1 cellular context compared by ENCODE assay signal in the genomic region with DNA sequence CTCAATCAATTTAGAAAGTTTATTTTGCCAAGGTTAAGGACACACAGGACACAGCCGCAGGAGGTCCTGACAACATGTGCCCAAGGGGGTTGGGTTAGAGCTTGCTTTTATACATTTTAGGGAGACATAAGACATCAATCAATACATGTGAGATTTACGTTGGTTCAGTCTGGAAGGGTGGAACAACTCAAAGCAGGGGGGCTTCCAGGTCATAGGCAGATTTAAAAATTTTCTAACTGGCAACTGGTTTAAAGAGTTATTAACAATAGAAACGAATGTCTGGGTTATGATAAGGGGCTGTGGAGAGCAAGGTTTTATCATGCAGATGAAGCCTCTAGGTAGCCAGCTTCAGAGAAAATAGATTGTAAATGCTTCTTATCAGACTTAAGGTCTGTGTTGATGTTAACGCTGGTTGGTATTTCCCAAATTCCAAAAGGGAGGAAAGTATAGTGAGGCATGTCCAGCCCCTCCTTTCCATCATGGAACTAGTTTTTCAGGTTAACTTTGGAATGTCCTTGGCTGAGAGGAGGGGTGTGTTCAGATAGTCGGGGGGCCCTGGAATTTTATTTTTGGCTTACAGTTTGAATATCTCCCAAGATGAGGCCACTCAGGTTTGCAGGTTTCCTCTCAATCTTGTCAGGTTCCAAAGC.
TF ChIP-seq lines count a peak whose summit lies in the region.

No MANE protein-coding gene starts in this region.

TF ChIP-seq in GM23338, 12 proteins besides CTCF, POLR2A, EP300 and RAD21:
- TF ChIP-seq POLR2AphosphoS5 (IDR thresholded peaks at IDR 0.05; ENCODE audit: low read depth): no peak
- TF ChIP-seq EZH2 (IDR thresholded peaks at IDR 0.05; ENCODE audit: low read depth, unreplicated experiment): no peak
- TF ChIP-seq NANOG (IDR thresholded peaks at IDR 0.05; ENCODE audit: borderline replicate concordance): no peak
